In the genomic region with DNA sequence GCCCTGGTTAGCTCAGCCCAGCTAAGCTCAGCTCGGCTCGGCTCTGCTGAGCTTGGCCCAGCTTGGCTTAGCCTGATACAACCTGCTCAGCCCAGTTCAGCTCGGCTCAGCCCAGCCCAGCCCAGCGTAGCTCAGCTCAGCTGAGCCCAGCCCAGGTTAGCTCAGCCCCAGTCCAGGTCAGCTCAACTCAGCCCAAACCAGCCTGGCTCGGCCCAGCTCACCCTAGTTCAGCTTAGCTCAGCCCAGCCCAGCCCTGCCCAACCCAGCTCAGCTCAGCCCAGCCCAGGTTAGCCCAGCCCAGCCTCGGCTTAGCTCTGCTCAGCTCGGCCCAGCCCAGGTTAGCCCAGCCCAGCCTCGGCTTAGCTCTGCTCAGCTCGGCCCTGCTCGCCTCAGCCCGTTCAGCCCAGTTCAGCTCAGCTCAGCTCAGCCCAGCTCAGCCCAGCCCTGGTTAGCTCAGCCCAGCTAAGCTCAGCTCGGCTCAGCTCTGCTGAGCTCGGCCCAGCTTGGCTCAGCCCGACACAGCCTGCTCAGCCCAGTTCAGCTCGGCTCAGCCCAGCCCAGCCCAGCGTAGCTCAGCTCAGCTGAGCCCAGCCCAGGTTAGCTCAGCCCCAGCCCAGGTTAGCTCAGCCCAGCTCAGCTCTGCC, we compare ENCODE assay signal across 7 cellular contexts.
A peak's percentile ranks its signal among the peaks of the same experiment; 100 is the strongest.
DNase-seq lines count a peak whose midpoint lies in the region; ATAC-seq and TF ChIP-seq lines count a peak whose summit lies in the region.
"Not testable (repeated sequence)": the region's sequence is repeated elsewhere in the genome, so short reads cannot be mapped to it uniquely, and the experiment has no call there.

No MANE protein-coding gene starts in this region.

- H2AFZ ChIP-seq in OCI-LY7 (ENCODE audit: low read length): not testable (repeated sequence)

- peaks cover 81% of the 10 kb centered on the region for H3K4me1 Mint-ChIP-seq in activated CD4-positive, alpha-beta T cell treated with anti-CD3 and anti-CD28 coated beads, Interleukin-2, amount 10 ng/mL, durations not matched to agents 7 days and 5 days
- peaks cover 14 to 26% (median 23%) of the 10 kb centered on the region in 3 donors for H3K4me1 Mint-ChIP-seq in naive B cell
- H3K4me1 Mint-ChIP-seq in stimulated activated naive B cell treated with anti-CD40 and anti-IgM and Interleukin-4, amounts not matched to agents 10 μg/mL and 1 μg/mL and 100 μg/mL, for 72 hours: peaks cover 21 to 44% of the 10 kb centered on the region in 2 donors

- not testable (repeated sequence) for DNase-seq in OCI-LY7 (ENCODE audit: low spot score); activated CD4-positive, alpha-beta T cell treated with anti-CD3 and anti-CD28 coated beads, Interleukin-2, amount 10 ng/mL, durations not matched to agents 7 days and 5 days; stimulated activated naive B cell treated with anti-CD40 and anti-IgM and Interleukin-4, amounts not matched to agents 10 μg/mL and 1 μg/mL and 100 μg/mL, for 72 hours
- DNase-seq in activated naive CD4-positive, alpha-beta T cell treated with anti-CD3 and anti-CD28 coated beads, Interleukin-2, amount 50 U/mL, for 16 hours: peak; percentile 4
- DNase-seq in Right ventricle myocardium superior: peak; percentile 29
- DNase-seq in naive B cell: peak; percentile 2

- not testable (repeated sequence) for H3K9me3 ChIP-seq in OCI-LY7 (ENCODE audit: low read length)

- H3K4me3 ChIP-seq in GM12875 (ENCODE audit: low read depth, low read length) (peak overlapping the region; percentile 91), OCI-LY7 (ENCODE audit: low read depth, low read length, poor library complexity, severe bottlenecking) (peak overlapping the region; percentile 85)

- POLR2A ChIA-PET in OCI-LY7 (lab: Charles Lee): interaction anchor here (1.3 kb wide), 1 partner anchor 41 kb away, joined by 6 read pairs; no protein-coding TSS in a partner anchor
- POLR2A ChIA-PET in activated CD4-positive, alpha-beta T cell treated with anti-CD3 and anti-CD28 coated beads, Interleukin-2, amount 10 ng/mL, durations not matched to agents 7 days and 5 days (lab: Charles Lee): not testable (repeated sequence)

- H3K9me2 ChIP-seq in OCI-LY7 (ENCODE audit: insufficient read depth, low read length): not testable (repeated sequence)

- H3K36me3 Mint-ChIP-seq in activated CD4-positive, alpha-beta T cell treated with anti-CD3 and anti-CD28 coated beads, Interleukin-2, amount 10 ng/mL, durations not matched to agents 7 days and 5 days (ENCODE audit: low read depth): not testable (repeated sequence)
- H3K36me3 Mint-ChIP-seq in naive B cell: peaks cover 19 to 23% of the 10 kb centered on the region in 2 donors
- peaks cover 89 to 100% of the 10 kb centered on the region in 2 donors for H3K36me3 Mint-ChIP-seq in stimulated activated naive B cell treated with anti-CD40 and anti-IgM and Interleukin-4, amounts not matched to agents 10 μg/mL and 1 μg/mL and 100 μg/mL, for 72 hours

- H4K20me1 ChIP-seq in OCI-LY7 (ENCODE audit: insufficient read depth, low read length): not testable (repeated sequence)

- H3K27me3 Mint-ChIP-seq in activated CD4-positive, alpha-beta T cell treated with anti-CD3 and anti-CD28 coated beads, Interleukin-2, amount 10 ng/mL, durations not matched to agents 7 days and 5 days; naive B cell; stimulated activated naive B cell treated with anti-CD40 and anti-IgM and Interleukin-4, amounts not matched to agents 10 μg/mL and 1 μg/mL and 100 μg/mL, for 72 hours: not testable (repeated sequence)

- intact Hi-C loops in OCI-LY7 (cut with micrococcal nuclease; ENCODE audit: unreplicated experiment); Right ventricle myocardium superior (cut with DNase I): not testable (repeated sequence)

- peak overlapping the region; percentile 96 for H3K27ac ChIP-seq in OCI-LY7 (ENCODE audit: low read depth, low read length, poor library complexity, severe bottlenecking)

- H3K79me2 ChIP-seq in OCI-LY7 (ENCODE audit: insufficient read depth, low read depth, low read length): peaks cover 58% of the 10 kb centered on the region

- not testable (repeated sequence) for ATAC-seq in Right ventricle myocardium superior (ENCODE audit: poor library complexity); naive B cell (ENCODE audit: low read depth in 2 of 2); stimulated activated naive B cell treated with anti-CD40 and anti-IgM and Interleukin-4, amounts not matched to agents 10 μg/mL and 1 μg/mL and 100 μg/mL, for 72 hours (replicated peaks)

- H3K4me3 Mint-ChIP-seq in activated CD4-positive, alpha-beta T cell treated with anti-CD3 and anti-CD28 coated beads, Interleukin-2, amount 10 ng/mL, durations not matched to agents 7 days and 5 days: peak overlapping the region; percentile 70
- peak overlapping the region; percentile 96 to 100 (median 99) for H3K4me3 Mint-ChIP-seq in naive B cell
- peak overlapping the region; percentile 93 to 98 for H3K4me3 Mint-ChIP-seq in stimulated activated naive B cell treated with anti-CD40 and anti-IgM and Interleukin-4, amounts not matched to agents 10 μg/mL and 1 μg/mL and 100 μg/mL, for 72 hours

- H3K4me1 ChIP-seq in OCI-LY7 (ENCODE audit: insufficient read depth, low read length, poor library complexity, severe bottlenecking): peaks cover 33% of the 10 kb centered on the region

- H3K4me2 ChIP-seq in OCI-LY7 (ENCODE audit: low read length): not testable (repeated sequence)

- TF ChIP-seq CTCF in GM12875 (IDR thresholded peaks at IDR 0.05; ENCODE audit: borderline replicate concordance, insufficient read depth, low read depth, low read length); OCI-LY7 (conservative IDR thresholded peaks at IDR 0.05; ENCODE audit: low read length): not testable (repeated sequence)

- H3K9me3 Mint-ChIP-seq in activated CD4-positive, alpha-beta T cell treated with anti-CD3 and anti-CD28 coated beads, Interleukin-2, amount 10 ng/mL, durations not matched to agents 7 days and 5 days; stimulated activated naive B cell treated with anti-CD40 and anti-IgM and Interleukin-4, amounts not matched to agents 10 μg/mL and 1 μg/mL and 100 μg/mL, for 72 hours: not testable (repeated sequence)
- H3K9me3 Mint-ChIP-seq in naive B cell: peaks cover 0 to 16% (median 4%) of the 10 kb centered on the region in 7 donors

- H3K36me3 ChIP-seq in OCI-LY7 (ENCODE audit: insufficient read depth, low read length): peaks cover 88% of the 10 kb centered on the region

- CTCF ChIA-PET in OCI-LY7 (lab: Charles Lee; ENCODE audit: unreplicated experiment): not testable (repeated sequence)
- CTCF ChIA-PET in activated CD4-positive, alpha-beta T cell treated with anti-CD3 and anti-CD28 coated beads, Interleukin-2, amount 10 ng/mL, durations not matched to agents 7 days and 5 days (lab: Charles Lee): interaction anchor here (0.9 to 1.9 kb wide), 3 partner anchors 38 to 142 kb away, joined by 3 to 4 read pairs (median 3); no protein-coding TSS in a partner anchor

- BruUV-seq in OCI-LY7 (replicated peaks; lab: Mats Ljungman, UMichigan): not testable (repeated sequence)

- H3K27ac Mint-ChIP-seq in activated CD4-positive, alpha-beta T cell treated with anti-CD3 and anti-CD28 coated beads, Interleukin-2, amount 10 ng/mL, durations not matched to agents 7 days and 5 days: peak overlapping the region; percentile 93
- H3K27ac Mint-ChIP-seq in naive B cell: peak overlapping the region; percentile 85 to 98 (median 93)
- H3K27ac Mint-ChIP-seq in stimulated activated naive B cell treated with anti-CD40 and anti-IgM and Interleukin-4, amounts not matched to agents 10 μg/mL and 1 μg/mL and 100 μg/mL, for 72 hours: peak overlapping the region; percentile 100
